In genomic region chr4:99825272-99825671, GRCh38 we compare ENCODE assay signal across 1 cellular context.
TF ChIP-seq lines count a peak whose summit lies in the region.

No MANE protein-coding gene starts in this region.

TF ChIP-seq in K562, 482 proteins besides CTCF, POLR2A, EP300 and RAD21:
- TF ChIP-seq ATF3 (IDR thresholded peaks at IDR 0.05) (peak; percentile 20; the same call in 1 of the 2 replicates), ATF3 (CRISPR knock-in tag; conservative IDR thresholded peaks at IDR 0.05) (no peak), CEBPG (CRISPR knock-in tag; IDR thresholded peaks at IDR 0.05) (no peak), CEBPG (tag; conservative IDR thresholded peaks at IDR 0.05 in 1 of 2, IDR thresholded peaks at IDR 0.05 in 1 of 2) (peak in 1 of 2 experiments; percentile 20; a peak in 1 of 4 replicates), NR2C2 (CRISPR knock-in tag; IDR thresholded peaks at IDR 0.05) (no peak), NR2C2 (tag; IDR thresholded peaks at IDR 0.05) (no peak), TBP (optimal IDR thresholded peaks at IDR 0.05; ENCODE audit: low read depth, low read length) (no peak), ZNF449 (CRISPR knock-in tag; IDR thresholded peaks at IDR 0.05) (no peak)
